In the genomic region with DNA sequence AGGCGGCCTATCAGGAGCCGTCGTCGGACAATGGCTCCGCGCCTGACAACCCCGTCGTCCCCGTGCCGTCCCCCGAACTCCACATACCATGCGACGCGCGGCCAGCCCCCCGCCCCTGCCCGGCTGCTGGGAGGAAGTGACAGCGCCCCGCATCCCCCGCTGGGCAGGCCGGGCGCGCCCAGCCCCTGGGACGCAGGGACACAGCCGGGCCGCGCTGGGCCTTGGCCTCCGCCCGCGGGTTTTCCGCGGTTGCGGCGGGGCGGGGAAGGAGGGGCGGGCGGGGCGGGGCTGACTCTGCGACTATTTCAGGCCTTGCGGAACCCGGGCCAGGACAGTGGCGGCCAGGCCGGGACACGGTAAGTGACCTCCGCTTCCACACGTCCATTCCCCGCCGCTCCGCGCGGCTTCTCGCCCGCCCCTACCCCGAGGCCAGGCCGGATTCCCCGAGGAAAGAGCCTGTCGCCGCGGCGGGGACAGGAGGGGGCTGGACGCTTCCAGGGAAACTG, we compare ENCODE assay signal across 1 cellular context.
A peak's percentile ranks its signal among the peaks of the same experiment; 100 is the strongest.
TF ChIP-seq lines count a peak whose summit lies in the region.

Gene TNFAIP2, plus strand, starts transcription at position 334 of the 506 bp plus-strand sequence. CDS start 2,997 bp downstream, outside the sequence.

TF ChIP-seq in WTC11, 78 proteins besides CTCF, POLR2A, EP300 and RAD21 (continued from another document):
- TF ChIP-seq ATF3 (CRISPR knock-in tag; conservative IDR thresholded peaks at IDR 0.05) (no peak), TEAD1 (CRISPR knock-in tag; IDR thresholded peaks at IDR 0.05) (peak; percentile 59; the same call in 1 of the 2 replicates), MYBL2 (CRISPR knock-in tag; IDR thresholded peaks at IDR 0.05) (no peak), NFE2L1 (CRISPR knock-in tag; IDR thresholded peaks at IDR 0.05) (peak; percentile 69; the same call in 1 of the 2 replicates), HMGXB4 (CRISPR knock-in tag; IDR thresholded peaks at IDR 0.05) (peak; percentile 48; the same call in 1 of the 2 replicates), KAT7 (CRISPR knock-in tag; IDR thresholded peaks at IDR 0.05; ENCODE audit: borderline replicate concordance) (peak; percentile 89; the same call in 1 of the 2 replicates), SMAD3 (CRISPR knock-in tag; IDR thresholded peaks at IDR 0.05; ENCODE audit: borderline replicate concordance) (no peak), HMGA2 (CRISPR knock-in tag; IDR thresholded peaks at IDR 0.05) (no peak), TEAD4 (CRISPR knock-in tag; IDR thresholded peaks at IDR 0.05) (no peak), TP53 (CRISPR knock-in tag; IDR thresholded peaks at IDR 0.05) (peak; percentile 92; the same call in 1 of the 2 replicates), NR3C1 (CRISPR knock-in tag; conservative IDR thresholded peaks at IDR 0.05; ENCODE audit: low read depth) (no peak), ZNF263 (CRISPR knock-in tag; IDR thresholded peaks at IDR 0.05; ENCODE audit: low read depth) (no peak), IRF1 (CRISPR knock-in tag; IDR thresholded peaks at IDR 0.05) (no peak), RELA (CRISPR knock-in tag; IDR thresholded peaks at IDR 0.05; ENCODE audit: borderline replicate concordance) (no peak), NFYB (CRISPR knock-in tag; conservative IDR thresholded peaks at IDR 0.05; ENCODE audit: low read depth) (0 out of 2 replicates have a peak, but pooled peaks have one; percentile 44), RORB (CRISPR knock-in tag; IDR thresholded peaks at IDR 0.05) (no peak), FOXP1 (CRISPR knock-in tag; IDR thresholded peaks at IDR 0.05; ENCODE audit: borderline replicate concordance) (0 out of 2 replicates have a peak, but pooled peaks have one; percentile 63), ZNF416 (CRISPR knock-in tag; IDR thresholded peaks at IDR 0.05) (no peak), OVOL2 (CRISPR knock-in tag; IDR thresholded peaks at IDR 0.05; ENCODE audit: borderline replicate concordance) (no peak), FOXK1 (CRISPR knock-in tag; IDR thresholded peaks at IDR 0.05) (0 out of 2 replicates have a peak, but pooled peaks have one; percentile 32)
- TF ChIP-seq, protein P1, sequence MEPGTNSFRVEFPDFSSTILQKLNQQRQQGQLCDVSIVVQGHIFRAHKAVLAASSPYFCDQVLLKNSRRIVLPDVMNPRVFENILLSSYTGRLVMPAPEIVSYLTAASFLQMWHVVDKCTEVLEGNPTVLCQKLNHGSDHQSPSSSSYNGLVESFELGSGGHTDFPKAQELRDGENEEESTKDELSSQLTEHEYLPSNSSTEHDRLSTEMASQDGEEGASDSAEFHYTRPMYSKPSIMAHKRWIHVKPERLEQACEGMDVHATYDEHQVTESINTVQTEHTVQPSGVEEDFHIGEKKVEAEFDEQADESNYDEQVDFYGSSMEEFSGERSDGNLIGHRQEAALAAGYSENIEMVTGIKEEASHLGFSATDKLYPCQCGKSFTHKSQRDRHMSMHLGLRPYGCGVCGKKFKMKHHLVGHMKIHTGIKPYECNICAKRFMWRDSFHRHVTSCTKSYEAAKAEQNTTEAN (CRISPR knock-in tag; IDR thresholded peaks at IDR 0.05), result no peak
- TF ChIP-seq, protein P2, sequence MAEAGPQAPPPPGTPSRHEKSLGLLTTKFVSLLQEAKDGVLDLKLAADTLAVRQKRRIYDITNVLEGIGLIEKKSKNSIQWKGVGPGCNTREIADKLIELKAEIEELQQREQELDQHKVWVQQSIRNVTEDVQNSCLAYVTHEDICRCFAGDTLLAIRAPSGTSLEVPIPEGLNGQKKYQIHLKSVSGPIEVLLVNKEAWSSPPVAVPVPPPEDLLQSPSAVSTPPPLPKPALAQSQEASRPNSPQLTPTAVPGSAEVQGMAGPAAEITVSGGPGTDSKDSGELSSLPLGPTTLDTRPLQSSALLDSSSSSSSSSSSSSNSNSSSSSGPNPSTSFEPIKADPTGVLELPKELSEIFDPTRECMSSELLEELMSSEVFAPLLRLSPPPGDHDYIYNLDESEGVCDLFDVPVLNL (CRISPR knock-in tag; IDR thresholded peaks at IDR 0.05; ENCODE audit: borderline replicate concordance, low read depth), result 0 out of 2 replicates have a peak, but pooled peaks have one; percentile 23
- TF ChIP-seq, protein P3, sequence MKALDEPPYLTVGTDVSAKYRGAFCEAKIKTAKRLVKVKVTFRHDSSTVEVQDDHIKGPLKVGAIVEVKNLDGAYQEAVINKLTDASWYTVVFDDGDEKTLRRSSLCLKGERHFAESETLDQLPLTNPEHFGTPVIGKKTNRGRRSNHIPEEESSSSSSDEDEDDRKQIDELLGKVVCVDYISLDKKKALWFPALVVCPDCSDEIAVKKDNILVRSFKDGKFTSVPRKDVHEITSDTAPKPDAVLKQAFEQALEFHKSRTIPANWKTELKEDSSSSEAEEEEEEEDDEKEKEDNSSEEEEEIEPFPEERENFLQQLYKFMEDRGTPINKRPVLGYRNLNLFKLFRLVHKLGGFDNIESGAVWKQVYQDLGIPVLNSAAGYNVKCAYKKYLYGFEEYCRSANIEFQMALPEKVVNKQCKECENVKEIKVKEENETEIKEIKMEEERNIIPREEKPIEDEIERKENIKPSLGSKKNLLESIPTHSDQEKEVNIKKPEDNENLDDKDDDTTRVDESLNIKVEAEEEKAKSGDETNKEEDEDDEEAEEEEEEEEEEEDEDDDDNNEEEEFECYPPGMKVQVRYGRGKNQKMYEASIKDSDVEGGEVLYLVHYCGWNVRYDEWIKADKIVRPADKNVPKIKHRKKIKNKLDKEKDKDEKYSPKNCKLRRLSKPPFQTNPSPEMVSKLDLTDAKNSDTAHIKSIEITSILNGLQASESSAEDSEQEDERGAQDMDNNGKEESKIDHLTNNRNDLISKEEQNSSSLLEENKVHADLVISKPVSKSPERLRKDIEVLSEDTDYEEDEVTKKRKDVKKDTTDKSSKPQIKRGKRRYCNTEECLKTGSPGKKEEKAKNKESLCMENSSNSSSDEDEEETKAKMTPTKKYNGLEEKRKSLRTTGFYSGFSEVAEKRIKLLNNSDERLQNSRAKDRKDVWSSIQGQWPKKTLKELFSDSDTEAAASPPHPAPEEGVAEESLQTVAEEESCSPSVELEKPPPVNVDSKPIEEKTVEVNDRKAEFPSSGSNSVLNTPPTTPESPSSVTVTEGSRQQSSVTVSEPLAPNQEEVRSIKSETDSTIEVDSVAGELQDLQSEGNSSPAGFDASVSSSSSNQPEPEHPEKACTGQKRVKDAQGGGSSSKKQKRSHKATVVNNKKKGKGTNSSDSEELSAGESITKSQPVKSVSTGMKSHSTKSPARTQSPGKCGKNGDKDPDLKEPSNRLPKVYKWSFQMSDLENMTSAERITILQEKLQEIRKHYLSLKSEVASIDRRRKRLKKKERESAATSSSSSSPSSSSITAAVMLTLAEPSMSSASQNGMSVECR (CRISPR knock-in tag; IDR thresholded peaks at IDR 0.05; ENCODE audit: borderline replicate concordance), result peak; percentile 49; the same call in 1 of the 2 replicates
- TF ChIP-seq, protein P4, sequence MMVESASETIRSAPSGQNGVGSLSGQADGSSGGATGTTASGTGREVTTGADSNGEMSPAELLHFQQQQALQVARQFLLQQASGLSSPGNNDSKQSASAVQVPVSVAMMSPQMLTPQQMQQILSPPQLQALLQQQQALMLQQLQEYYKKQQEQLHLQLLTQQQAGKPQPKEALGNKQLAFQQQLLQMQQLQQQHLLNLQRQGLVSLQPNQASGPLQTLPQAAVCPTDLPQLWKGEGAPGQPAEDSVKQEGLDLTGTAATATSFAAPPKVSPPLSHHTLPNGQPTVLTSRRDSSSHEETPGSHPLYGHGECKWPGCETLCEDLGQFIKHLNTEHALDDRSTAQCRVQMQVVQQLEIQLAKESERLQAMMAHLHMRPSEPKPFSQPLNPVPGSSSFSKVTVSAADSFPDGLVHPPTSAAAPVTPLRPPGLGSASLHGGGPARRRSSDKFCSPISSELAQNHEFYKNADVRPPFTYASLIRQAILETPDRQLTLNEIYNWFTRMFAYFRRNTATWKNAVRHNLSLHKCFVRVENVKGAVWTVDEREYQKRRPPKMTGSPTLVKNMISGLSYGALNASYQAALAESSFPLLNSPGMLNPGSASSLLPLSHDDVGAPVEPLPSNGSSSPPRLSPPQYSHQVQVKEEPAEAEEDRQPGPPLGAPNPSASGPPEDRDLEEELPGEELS (CRISPR knock-in tag; IDR thresholded peaks at IDR 0.05), result peak; percentile 19; the same call in 1 of the 2 replicates
- TF ChIP-seq, protein P5, sequence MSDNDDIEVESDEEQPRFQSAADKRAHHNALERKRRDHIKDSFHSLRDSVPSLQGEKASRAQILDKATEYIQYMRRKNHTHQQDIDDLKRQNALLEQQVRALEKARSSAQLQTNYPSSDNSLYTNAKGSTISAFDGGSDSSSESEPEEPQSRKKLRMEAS (CRISPR knock-in tag; IDR thresholded peaks at IDR 0.05), result peak; percentile 52; the same call in 1 of the 2 replicates
- TF ChIP-seq, protein P6, sequence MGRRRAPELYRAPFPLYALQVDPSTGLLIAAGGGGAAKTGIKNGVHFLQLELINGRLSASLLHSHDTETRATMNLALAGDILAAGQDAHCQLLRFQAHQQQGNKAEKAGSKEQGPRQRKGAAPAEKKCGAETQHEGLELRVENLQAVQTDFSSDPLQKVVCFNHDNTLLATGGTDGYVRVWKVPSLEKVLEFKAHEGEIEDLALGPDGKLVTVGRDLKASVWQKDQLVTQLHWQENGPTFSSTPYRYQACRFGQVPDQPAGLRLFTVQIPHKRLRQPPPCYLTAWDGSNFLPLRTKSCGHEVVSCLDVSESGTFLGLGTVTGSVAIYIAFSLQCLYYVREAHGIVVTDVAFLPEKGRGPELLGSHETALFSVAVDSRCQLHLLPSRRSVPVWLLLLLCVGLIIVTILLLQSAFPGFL (CRISPR knock-in tag; IDR thresholded peaks at IDR 0.05; ENCODE audit: borderline replicate concordance), result no peak
TF ChIP-seq in WTC11: peak in this region for 14.
